1 cellular context compared by ENCODE assay signal in genomic region chr9:71765693-71766092, GRCh38.
TF ChIP-seq lines count a peak whose summit lies in the region.

No MANE protein-coding gene starts in this region.

TF ChIP-seq in H1, 55 proteins besides CTCF, POLR2A, EP300 and RAD21 (continued from another document):
- no peak for TF ChIP-seq SIX5 (IDR thresholded peaks at IDR 0.05; ENCODE audit: low read depth, low read length)
- TF ChIP-seq CEBPB (IDR thresholded peaks at IDR 0.05; ENCODE audit: low read depth, low read length): 0 out of 2 replicates have a peak, but pooled peaks have one; percentile 27
